Comparison of ENCODE assay signal across 8 cellular contexts in genomic region chr16:30698139-30698815, GRCh38. TPM values are rescaled to one million over a fixed set of nuclear protein-coding genes. Genes with fewer than 3 reads are reported as not detected.
DNase-seq lines count a peak whose midpoint lies in the region; ATAC-seq and TF ChIP-seq lines count a peak whose summit lies in the region.

No MANE protein-coding gene starts in this region.

- H3K4me3 Mint-ChIP-seq in activated CD4-positive, alpha-beta T cell treated with anti-CD3 and anti-CD28 coated beads, Interleukin-2, amount 10 ng/mL, durations not matched to agents 24 days and 14 days: peak overlapping the region; percentile 97

- H3K27ac Mint-ChIP-seq in activated CD4-positive, alpha-beta T cell treated with anti-CD3 and anti-CD28 coated beads, Interleukin-2, amount 10 ng/mL, durations not matched to agents 24 days and 14 days: peak overlapping the region; percentile 100

- H3K4me3 ChIP-seq in coronary artery: peak overlapping the region; percentile 100

- no peaks in the 10 kb centered on the region for H3K27me3 Mint-ChIP-seq in activated CD4-positive, alpha-beta T cell treated with anti-CD3 and anti-CD28 coated beads, Interleukin-2, amount 10 ng/mL, durations not matched to agents 24 days and 14 days

- DNase-seq in NCI-H526 (lab: John Stamatoyannopoulos, UW) (peak; percentile 92 to 98), coronary artery (ENCODE audit: low spot score) (peak; percentile 99), left lobe of liver (ENCODE audit: low spot score) (peak; percentile 99)
- peak; percentile 100 for DNase-seq in activated CD4-positive, alpha-beta T cell treated with anti-CD3 and anti-CD28 coated beads, Interleukin-2, amount 10 ng/mL, durations not matched to agents 24 days and 14 days
- peak; percentile 99 for DNase-seq in stimulated activated CD4-positive, alpha-beta T cell treated with anti-CD3 and anti-CD28 coated beads, Interleukin-1b, Interleukin-23, amount 100 ng/mL, for 48 hours

- peaks cover 34% of the 10 kb centered on the region for H3K4me1 Mint-ChIP-seq in activated CD4-positive, alpha-beta T cell treated with anti-CD3 and anti-CD28 coated beads, Interleukin-2, amount 10 ng/mL, durations not matched to agents 24 days and 14 days

- peaks cover 28% of the 10 kb centered on the region for H3K36me3 Mint-ChIP-seq in activated CD4-positive, alpha-beta T cell treated with anti-CD3 and anti-CD28 coated beads, Interleukin-2, amount 10 ng/mL, durations not matched to agents 24 days and 14 days (ENCODE audit: low read depth)

- ATAC-seq in GM19351 (IDR thresholded peaks at IDR 0.05; ENCODE audit: unreplicated experiment): peak; percentile 58
- ATAC-seq in HG03469 (IDR thresholded peaks at IDR 0.05; ENCODE audit: unreplicated experiment): peak; percentile 32
- peak; percentile 82 for ATAC-seq in left lobe of liver

- intact Hi-C loops in activated CD4-positive, alpha-beta T cell treated with anti-CD3 and anti-CD28 coated beads, Interleukin-2, amount 10 ng/mL, durations not matched to agents 24 days and 14 days (cut with micrococcal nuclease): loop anchor here (1.0 to 2.0 kb wide), 8 partner anchors 15 to 701 kb away; partner anchors contain the start of genes CFAP119, FBRS, INO80E and PHKG2

- H3K27ac ChIP-seq in C4-2B: peak overlapping the region; percentile 100
- peak overlapping the region; percentile 100 for H3K27ac ChIP-seq in coronary artery

- no peaks in the 10 kb centered on the region for H3K9me3 Mint-ChIP-seq in activated CD4-positive, alpha-beta T cell treated with anti-CD3 and anti-CD28 coated beads, Interleukin-2, amount 10 ng/mL, durations not matched to agents 24 days and 14 days

- no peak for TF ChIP-seq CTCF in C4-2B (conservative IDR thresholded peaks at IDR 0.05)
- TF ChIP-seq CTCF in coronary artery (IDR thresholded peaks at IDR 0.05): no peak

RNA-seq across cellular contexts. Expression of gene SRCAP, which starts 0.7 kb away (rescaled TPM):
- 90.4 and 91.6 TPM in 2 replicates for total RNA-seq in activated CD4-positive, alpha-beta T cell treated with anti-CD3 and anti-CD28 coated beads, Interleukin-2, amount 10 ng/mL, durations not matched to agents 24 days and 14 days
- 27.7 TPM for total RNA-seq in left lobe of liver

RNA-seq across cellular contexts. Expression of gene FBRS, which starts 40.0 kb away (rescaled TPM):
- 121 and 124 TPM in 2 replicates for total RNA-seq in activated CD4-positive, alpha-beta T cell treated with anti-CD3 and anti-CD28 coated beads, Interleukin-2, amount 10 ng/mL, durations not matched to agents 24 days and 14 days
- total RNA-seq in left lobe of liver: 22.7 TPM

RNA-seq across cellular contexts. Expression of gene PRR14, which starts 47.5 kb away (rescaled TPM):
- total RNA-seq in activated CD4-positive, alpha-beta T cell treated with anti-CD3 and anti-CD28 coated beads, Interleukin-2, amount 10 ng/mL, durations not matched to agents 24 days and 14 days: 82.2 and 86.7 TPM in 2 replicates
- 24.2 TPM for total RNA-seq in left lobe of liver

RNA-seq across cellular contexts. Expression of gene PHKG2, which starts 49.9 kb away (rescaled TPM):
- total RNA-seq in activated CD4-positive, alpha-beta T cell treated with anti-CD3 and anti-CD28 coated beads, Interleukin-2, amount 10 ng/mL, durations not matched to agents 24 days and 14 days: 39.5 and 41.0 TPM in 2 replicates
- 23.0 TPM for total RNA-seq in left lobe of liver

Comparison
In these comparisons a context has a peak if more than half of its experiments do, and no peak if none do; other contexts are left out.
1. Peak in every context shown above with its lines: DNase-seq, ATAC-seq, H3K4me3 ChIP-seq and H3K27ac ChIP-seq.
2. ATAC-seq: peak in every context shown above with its lines; median percentile 82 in left lobe of liver; 58 in GM19351; 32 in HG03469.